1 cellular context compared by ENCODE assay signal in the genomic region with DNA sequence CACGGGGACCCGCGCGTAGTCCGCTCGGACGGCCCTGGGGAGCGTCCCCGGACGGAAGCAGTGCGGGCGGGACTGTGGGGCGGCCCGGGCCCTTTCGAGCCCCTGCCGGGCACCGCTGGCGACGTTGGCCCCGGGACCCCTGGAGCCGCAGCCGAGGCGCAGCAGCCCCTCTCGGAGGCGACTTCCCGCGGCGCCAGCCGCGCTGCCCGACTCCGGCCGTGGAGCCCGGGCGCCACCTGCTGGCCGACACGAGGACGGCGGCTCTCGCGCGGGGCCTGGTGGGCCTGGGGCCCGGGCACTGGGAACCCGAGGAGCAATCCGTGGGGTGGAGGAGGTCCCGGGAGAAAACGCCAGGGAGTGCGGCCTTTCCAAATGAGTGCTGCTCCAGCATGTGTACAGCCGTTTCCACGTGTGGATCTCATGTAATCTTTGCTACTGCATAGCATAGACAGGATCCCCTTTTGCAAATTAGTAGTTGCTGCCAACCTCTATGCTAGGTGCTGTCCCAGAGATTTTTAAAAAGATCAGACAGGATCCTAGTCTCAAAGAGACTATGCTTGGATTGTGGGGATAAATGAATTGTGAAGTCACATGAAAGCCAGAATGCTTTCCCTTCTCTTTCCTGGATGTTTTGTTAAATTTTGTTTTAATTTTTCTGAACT.
A peak's percentile ranks its signal among the peaks of the same experiment; 100 is the strongest.
TF ChIP-seq lines count a peak whose summit lies in the region.

No MANE protein-coding gene starts in this region.

TF ChIP-seq in HepG2, 621 proteins besides CTCF, POLR2A, EP300 and RAD21 (continued from another document and continues in another):
- no peak for TF ChIP-seq ZNF772 (CRISPR knock-in tag; IDR thresholded peaks at IDR 0.05)
- TF ChIP-seq MXD4 (CRISPR knock-in tag; IDR thresholded peaks at IDR 0.05) = no peak
- TF ChIP-seq ARNT2 (CRISPR knock-in tag; IDR thresholded peaks at IDR 0.05; ENCODE audit: low read depth) = 0 out of 2 replicates have a peak, but pooled peaks have one; percentile 49
- TF ChIP-seq SP4 (CRISPR knock-in tag; IDR thresholded peaks at IDR 0.05) = no peak
- TF ChIP-seq, protein P1, sequence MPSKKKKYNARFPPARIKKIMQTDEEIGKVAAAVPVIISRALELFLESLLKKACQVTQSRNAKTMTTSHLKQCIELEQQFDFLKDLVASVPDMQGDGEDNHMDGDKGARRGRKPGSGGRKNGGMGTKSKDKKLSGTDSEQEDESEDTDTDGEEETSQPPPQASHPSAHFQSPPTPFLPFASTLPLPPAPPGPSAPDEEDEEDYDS (CRISPR knock-in tag; IDR thresholded peaks at IDR 0.05) = no peak
- no peak for TF ChIP-seq KAT8 (CRISPR knock-in tag; IDR thresholded peaks at IDR 0.05)
- 0 out of 2 replicates have a peak, but pooled peaks have one; percentile 62 for TF ChIP-seq KDM3A (CRISPR knock-in tag; IDR thresholded peaks at IDR 0.05; ENCODE audit: low read depth)
- TF ChIP-seq HNRNPLL (IDR thresholded peaks at IDR 0.05; ENCODE audit: low read depth, low read length, poor library complexity, severe bottlenecking) = peak; percentile 73
- TF ChIP-seq, protein P2, sequence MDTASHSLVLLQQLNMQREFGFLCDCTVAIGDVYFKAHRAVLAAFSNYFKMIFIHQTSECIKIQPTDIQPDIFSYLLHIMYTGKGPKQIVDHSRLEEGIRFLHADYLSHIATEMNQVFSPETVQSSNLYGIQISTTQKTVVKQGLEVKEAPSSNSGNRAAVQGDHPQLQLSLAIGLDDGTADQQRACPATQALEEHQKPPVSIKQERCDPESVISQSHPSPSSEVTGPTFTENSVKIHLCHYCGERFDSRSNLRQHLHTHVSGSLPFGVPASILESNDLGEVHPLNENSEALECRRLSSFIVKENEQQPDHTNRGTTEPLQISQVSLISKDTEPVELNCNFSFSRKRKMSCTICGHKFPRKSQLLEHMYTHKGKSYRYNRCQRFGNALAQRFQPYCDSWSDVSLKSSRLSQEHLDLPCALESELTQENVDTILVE (CRISPR knock-in tag; IDR thresholded peaks at IDR 0.05) = no peak
- TF ChIP-seq MAFF (IDR thresholded peaks at IDR 0.05; ENCODE audit: low read depth, low read length) = no peak
- TF ChIP-seq, protein P3, sequence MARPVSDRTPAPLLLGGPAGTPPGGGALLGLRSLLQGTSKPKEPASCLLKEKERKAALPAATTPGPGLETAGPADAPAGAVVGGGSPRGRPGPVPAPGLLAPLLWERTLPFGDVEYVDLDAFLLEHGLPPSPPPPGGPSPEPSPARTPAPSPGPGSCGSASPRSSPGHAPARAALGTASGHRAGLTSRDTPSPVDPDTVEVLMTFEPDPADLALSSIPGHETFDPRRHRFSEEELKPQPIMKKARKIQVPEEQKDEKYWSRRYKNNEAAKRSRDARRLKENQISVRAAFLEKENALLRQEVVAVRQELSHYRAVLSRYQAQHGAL (CRISPR knock-in tag; IDR thresholded peaks at IDR 0.05; ENCODE audit: not compliant biosample characterization) = peak; percentile 39
- no peak for TF ChIP-seq SIX1 (CRISPR knock-in tag; IDR thresholded peaks at IDR 0.05; ENCODE audit: borderline replicate concordance)
- TF ChIP-seq NAIF1 (CRISPR knock-in tag; IDR thresholded peaks at IDR 0.05; ENCODE audit: borderline replicate concordance) = no peak
- TF ChIP-seq NFKB2 (CRISPR knock-in tag; IDR thresholded peaks at IDR 0.05; ENCODE audit: borderline replicate concordance) = no peak
- TF ChIP-seq, protein P4, sequence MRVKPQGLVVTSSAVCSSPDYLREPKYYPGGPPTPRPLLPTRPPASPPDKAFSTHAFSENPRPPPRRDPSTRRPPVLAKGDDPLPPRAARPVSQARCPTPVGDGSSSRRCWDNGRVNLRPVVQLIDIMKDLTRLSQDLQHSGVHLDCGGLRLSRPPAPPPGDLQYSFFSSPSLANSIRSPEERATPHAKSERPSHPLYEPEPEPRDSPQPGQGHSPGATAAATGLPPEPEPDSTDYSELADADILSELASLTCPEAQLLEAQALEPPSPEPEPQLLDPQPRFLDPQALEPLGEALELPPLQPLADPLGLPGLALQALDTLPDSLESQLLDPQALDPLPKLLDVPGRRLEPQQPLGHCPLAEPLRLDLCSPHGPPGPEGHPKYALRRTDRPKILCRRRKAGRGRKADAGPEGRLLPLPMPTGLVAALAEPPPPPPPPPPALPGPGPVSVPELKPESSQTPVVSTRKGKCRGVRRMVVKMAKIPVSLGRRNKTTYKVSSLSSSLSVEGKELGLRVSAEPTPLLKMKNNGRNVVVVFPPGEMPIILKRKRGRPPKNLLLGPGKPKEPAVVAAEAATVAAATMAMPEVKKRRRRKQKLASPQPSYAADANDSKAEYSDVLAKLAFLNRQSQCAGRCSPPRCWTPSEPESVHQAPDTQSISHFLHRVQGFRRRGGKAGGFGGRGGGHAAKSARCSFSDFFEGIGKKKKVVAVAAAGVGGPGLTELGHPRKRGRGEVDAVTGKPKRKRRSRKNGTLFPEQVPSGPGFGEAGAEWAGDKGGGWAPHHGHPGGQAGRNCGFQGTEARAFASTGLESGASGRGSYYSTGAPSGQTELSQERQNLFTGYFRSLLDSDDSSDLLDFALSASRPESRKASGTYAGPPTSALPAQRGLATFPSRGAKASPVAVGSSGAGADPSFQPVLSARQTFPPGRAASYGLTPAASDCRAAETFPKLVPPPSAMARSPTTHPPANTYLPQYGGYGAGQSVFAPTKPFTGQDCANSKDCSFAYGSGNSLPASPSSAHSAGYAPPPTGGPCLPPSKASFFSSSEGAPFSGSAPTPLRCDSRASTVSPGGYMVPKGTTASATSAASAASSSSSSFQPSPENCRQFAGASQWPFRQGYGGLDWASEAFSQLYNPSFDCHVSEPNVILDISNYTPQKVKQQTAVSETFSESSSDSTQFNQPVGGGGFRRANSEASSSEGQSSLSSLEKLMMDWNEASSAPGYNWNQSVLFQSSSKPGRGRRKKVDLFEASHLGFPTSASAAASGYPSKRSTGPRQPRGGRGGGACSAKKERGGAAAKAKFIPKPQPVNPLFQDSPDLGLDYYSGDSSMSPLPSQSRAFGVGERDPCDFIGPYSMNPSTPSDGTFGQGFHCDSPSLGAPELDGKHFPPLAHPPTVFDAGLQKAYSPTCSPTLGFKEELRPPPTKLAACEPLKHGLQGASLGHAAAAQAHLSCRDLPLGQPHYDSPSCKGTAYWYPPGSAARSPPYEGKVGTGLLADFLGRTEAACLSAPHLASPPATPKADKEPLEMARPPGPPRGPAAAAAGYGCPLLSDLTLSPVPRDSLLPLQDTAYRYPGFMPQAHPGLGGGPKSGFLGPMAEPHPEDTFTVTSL (CRISPR knock-in tag; IDR thresholded peaks at IDR 0.05; ENCODE audit: borderline replicate concordance) = no peak
- TF ChIP-seq, protein P5, sequence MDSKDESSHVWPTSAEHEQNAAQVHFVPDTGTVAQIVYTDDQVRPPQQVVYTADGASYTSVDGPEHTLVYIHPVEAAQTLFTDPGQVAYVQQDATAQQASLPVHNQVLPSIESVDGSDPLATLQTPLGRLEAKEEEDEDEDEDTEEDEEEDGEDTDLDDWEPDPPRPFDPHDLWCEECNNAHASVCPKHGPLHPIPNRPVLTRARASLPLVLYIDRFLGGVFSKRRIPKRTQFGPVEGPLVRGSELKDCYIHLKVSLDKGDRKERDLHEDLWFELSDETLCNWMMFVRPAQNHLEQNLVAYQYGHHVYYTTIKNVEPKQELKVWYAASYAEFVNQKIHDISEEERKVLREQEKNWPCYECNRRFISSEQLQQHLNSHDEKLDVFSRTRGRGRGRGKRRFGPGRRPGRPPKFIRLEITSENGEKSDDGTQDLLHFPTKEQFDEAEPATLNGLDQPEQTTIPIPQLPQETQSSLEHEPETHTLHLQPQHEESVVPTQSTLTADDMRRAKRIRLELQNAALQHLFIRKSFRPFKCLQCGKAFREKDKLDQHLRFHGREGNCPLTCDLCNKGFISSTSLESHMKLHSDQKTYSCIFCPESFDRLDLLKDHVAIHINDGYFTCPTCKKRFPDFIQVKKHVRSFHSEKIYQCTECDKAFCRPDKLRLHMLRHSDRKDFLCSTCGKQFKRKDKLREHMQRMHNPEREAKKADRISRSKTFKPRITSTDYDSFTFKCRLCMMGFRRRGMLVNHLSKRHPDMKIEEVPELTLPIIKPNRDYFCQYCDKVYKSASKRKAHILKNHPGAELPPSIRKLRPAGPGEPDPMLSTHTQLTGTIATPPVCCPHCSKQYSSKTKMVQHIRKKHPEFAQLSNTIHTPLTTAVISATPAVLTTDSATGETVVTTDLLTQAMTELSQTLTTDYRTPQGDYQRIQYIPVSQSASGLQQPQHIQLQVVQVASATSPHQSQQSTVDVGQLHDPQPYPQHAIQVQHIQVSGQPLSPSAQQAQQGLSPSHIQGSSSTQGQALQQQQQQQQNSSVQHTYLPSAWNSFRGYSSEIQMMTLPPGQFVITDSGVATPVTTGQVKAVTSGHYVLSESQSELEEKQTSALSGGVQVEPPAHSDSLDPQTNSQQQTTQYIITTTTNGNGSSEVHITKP (CRISPR knock-in tag; IDR thresholded peaks at IDR 0.05; ENCODE audit: low read depth) = no peak
- no peak for TF ChIP-seq FOXM1 (CRISPR knock-in tag; IDR thresholded peaks at IDR 0.05)
- TF ChIP-seq, protein P6, sequence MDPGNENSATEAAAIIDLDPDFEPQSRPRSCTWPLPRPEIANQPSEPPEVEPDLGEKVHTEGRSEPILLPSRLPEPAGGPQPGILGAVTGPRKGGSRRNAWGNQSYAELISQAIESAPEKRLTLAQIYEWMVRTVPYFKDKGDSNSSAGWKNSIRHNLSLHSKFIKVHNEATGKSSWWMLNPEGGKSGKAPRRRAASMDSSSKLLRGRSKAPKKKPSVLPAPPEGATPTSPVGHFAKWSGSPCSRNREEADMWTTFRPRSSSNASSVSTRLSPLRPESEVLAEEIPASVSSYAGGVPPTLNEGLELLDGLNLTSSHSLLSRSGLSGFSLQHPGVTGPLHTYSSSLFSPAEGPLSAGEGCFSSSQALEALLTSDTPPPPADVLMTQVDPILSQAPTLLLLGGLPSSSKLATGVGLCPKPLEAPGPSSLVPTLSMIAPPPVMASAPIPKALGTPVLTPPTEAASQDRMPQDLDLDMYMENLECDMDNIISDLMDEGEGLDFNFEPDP (CRISPR knock-in tag; conservative IDR thresholded peaks at IDR 0.05) = no peak
- TF ChIP-seq KDM4B (CRISPR knock-in tag; IDR thresholded peaks at IDR 0.05) = no peak
- TF ChIP-seq RARG (CRISPR knock-in tag; IDR thresholded peaks at IDR 0.05; ENCODE audit: low read depth) = no peak
- TF ChIP-seq RARA (CRISPR knock-in tag; IDR thresholded peaks at IDR 0.05) = no peak
- TF ChIP-seq ZNF607 (CRISPR knock-in tag; IDR thresholded peaks at IDR 0.05; ENCODE audit: borderline replicate concordance) = peak; percentile 58; the same call in 1 of the 2 replicates
- TF ChIP-seq ZNF720 (CRISPR knock-in tag; IDR thresholded peaks at IDR 0.05) = no peak
- TF ChIP-seq PPARG (CRISPR knock-in tag; conservative IDR thresholded peaks at IDR 0.05) = 0 out of 2 replicates have a peak, but pooled peaks have one; percentile 11
- TF ChIP-seq REPIN1 (CRISPR knock-in tag; IDR thresholded peaks at IDR 0.05; ENCODE audit: borderline replicate concordance, low read depth) = peak; percentile 82; the same call in 1 of the 2 replicates
- TF ChIP-seq ZFP36L1 (CRISPR knock-in tag; IDR thresholded peaks at IDR 0.05) = no peak
- TF ChIP-seq ZNF557 (CRISPR knock-in tag; IDR thresholded peaks at IDR 0.05) = no peak
- no peak for TF ChIP-seq ZNF615 (CRISPR knock-in tag; IDR thresholded peaks at IDR 0.05; ENCODE audit: borderline replicate concordance)
- TF ChIP-seq POLR2G (IDR thresholded peaks at IDR 0.05; ENCODE audit: low read depth, low read length) = no peak
- TF ChIP-seq MIER2 (CRISPR knock-in tag; IDR thresholded peaks at IDR 0.05) = no peak
- TF ChIP-seq ZNF263 (CRISPR knock-in tag; IDR thresholded peaks at IDR 0.05) = 0 out of 2 replicates have a peak, but pooled peaks have one; percentile 14
- no peak for TF ChIP-seq SIX4 (CRISPR knock-in tag; IDR thresholded peaks at IDR 0.05)
- TF ChIP-seq CCDC6 (CRISPR knock-in tag; IDR thresholded peaks at IDR 0.05) = peak; percentile 50; the same call in 1 of the 2 replicates
- TF ChIP-seq MYNN (CRISPR knock-in tag; IDR thresholded peaks at IDR 0.05; ENCODE audit: low read depth) = no peak
- TF ChIP-seq KAT2B (IDR thresholded peaks at IDR 0.05; ENCODE audit: borderline replicate concordance, low read depth, low read length) = no peak
- TF ChIP-seq PHF8 (CRISPR knock-in tag; IDR thresholded peaks at IDR 0.05) = no peak
- no peak for TF ChIP-seq CBX5 (CRISPR knock-in tag; IDR thresholded peaks at IDR 0.05; ENCODE audit: borderline replicate concordance)
- TF ChIP-seq NFRKB (IDR thresholded peaks at IDR 0.05) = no peak
- TF ChIP-seq, protein P7, sequence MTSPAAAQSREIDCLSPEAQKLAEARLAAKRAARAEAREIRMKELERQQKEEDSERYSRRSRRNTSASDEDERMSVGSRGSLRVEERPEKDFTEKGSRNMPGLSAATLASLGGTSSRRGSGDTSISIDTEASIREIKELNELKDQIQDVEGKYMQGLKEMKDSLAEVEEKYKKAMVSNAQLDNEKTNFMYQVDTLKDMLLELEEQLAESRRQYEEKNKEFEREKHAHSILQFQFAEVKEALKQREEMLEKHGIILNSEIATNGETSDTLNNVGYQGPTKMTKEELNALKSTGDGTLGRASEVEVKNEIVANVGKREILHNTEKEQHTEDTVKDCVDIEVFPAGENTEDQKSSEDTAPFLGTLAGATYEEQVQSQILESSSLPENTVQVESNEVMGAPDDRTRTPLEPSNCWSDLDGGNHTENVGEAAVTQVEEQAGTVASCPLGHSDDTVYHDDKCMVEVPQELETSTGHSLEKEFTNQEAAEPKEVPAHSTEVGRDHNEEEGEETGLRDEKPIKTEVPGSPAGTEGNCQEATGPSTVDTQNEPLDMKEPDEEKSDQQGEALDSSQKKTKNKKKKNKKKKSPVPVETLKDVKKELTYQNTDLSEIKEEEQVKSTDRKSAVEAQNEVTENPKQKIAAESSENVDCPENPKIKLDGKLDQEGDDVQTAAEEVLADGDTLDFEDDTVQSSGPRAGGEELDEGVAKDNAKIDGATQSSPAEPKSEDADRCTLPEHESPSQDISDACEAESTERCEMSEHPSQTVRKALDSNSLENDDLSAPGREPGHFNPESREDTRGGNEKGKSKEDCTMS (CRISPR knock-in tag; conservative IDR thresholded peaks at IDR 0.05) = no peak
- no peak for TF ChIP-seq KDM5A (IDR thresholded peaks at IDR 0.05; ENCODE audit: borderline replicate concordance, low read length)
- TF ChIP-seq IRF2 (CRISPR knock-in tag; IDR thresholded peaks at IDR 0.05) = no peak
- peak; percentile 50 for TF ChIP-seq BCL6 (CRISPR knock-in tag; IDR thresholded peaks at IDR 0.05)
- TF ChIP-seq MZF1 (CRISPR knock-in tag; IDR thresholded peaks at IDR 0.05; ENCODE audit: borderline replicate concordance) = no peak
